In genomic region chr10:21317902-21318301, GRCh38 we compare ENCODE assay signal across 17 cellular contexts.
DNase-seq lines count a peak whose midpoint lies in the region; FAIRE-seq and TF ChIP-seq lines count a peak whose summit lies in the region.
"Had no signal": no experiment of that assay in that cellular context is flagged by ENCODE, and none has a peak within 500 bp of the region (broad histone marks: within the 10 kb centered on the region; RNA-seq: fewer than 3 reads in every experiment).

No MANE protein-coding gene starts in this region.

- H2AFZ ChIP-seq in mammary epithelial cell (ENCODE audit: low read depth, low read length) = no peak overlapping the region

- H3K27ac ChIP-seq in mammary epithelial cell (ENCODE audit: insufficient read depth, low read depth, low read length) = no peak overlapping the region
- peak overlapping the region; percentile 26 for H3K27ac ChIP-seq in mesodermal cell (ENCODE audit: low read depth, low read length, severe bottlenecking)
- H3K27ac ChIP-seq: HL-60, left ventricle myocardium inferior, neutrophil had no signal

- no peaks in the 10 kb centered on the region for H4K20me1 ChIP-seq in mammary epithelial cell (ENCODE audit: insufficient read depth, low read length)

- H3K27ac Mint-ChIP-seq in CD14-positive monocyte = peak overlapping the region in 1 of 7 donors; percentile 68
- H3K27ac Mint-ChIP-seq: effector memory CD8-positive, alpha-beta T cell had no signal

- in situ Hi-C loops in mammary epithelial cell (cut with MboI; ENCODE audit: low sequenced_read_pairs in 2 of 2) = no loop called here

- DNase-seq in HT1080 (ENCODE audit: low read depth) (peak; percentile 67), mammary epithelial cell (peak; percentile 29), pons (ENCODE audit: low spot score) (no peak), CD14-positive monocyte (ENCODE audit: low spot score) (no peak)
- DNase-seq in NK-92 treated with Interleukin-12 subunit alpha and Interleukin-12 subunit beta, amount 100 ng/mL, for 24 hours (lab: John Stamatoyannopoulos, UW) = no peak
- DNase-seq in activated effector memory CD4-positive, alpha-beta T cell treated with Interleukin-2 at 50 U/mL for 16 hours = no peak
- DNase-seq: activated T-cell treated with anti-CD3 and anti-CD28 coated beads for 4 hours; amniotic stem cell; DMS153; effector memory CD8-positive, alpha-beta T cell; left ventricle myocardium inferior; MM.1S; OCI-M1 had no signal

- no peak overlapping the region for H3K4me3 Mint-ChIP-seq in CD14-positive monocyte
- H3K4me3 Mint-ChIP-seq: effector memory CD8-positive, alpha-beta T cell had no signal

- intact Hi-C loops in mammary epithelial cell (cut with micrococcal nuclease) = no loop called here
- intact Hi-C loops in CD14-positive monocyte (cut with micrococcal nuclease) = no loop called here

- H3K4me3 ChIP-seq in mammary epithelial cell (replicated peaks in 1 of 3; ENCODE audit: insufficient read depth in 1 of 3, low read depth in 2 of 3, low read length in 3 of 3) (no peak overlapping the region), mesodermal cell (ENCODE audit: extremely low read depth, insufficient read depth, low read length, poor library complexity, severe bottlenecking) (no peak overlapping the region)
- H3K4me3 ChIP-seq: left ventricle myocardium inferior had no signal

- TF ChIP-seq CTCF in mammary epithelial cell (conservative IDR thresholded peaks at IDR 0.05 in 1 of 2, IDR thresholded peaks at IDR 0.05 in 1 of 2; ENCODE audit: extremely low read depth in 1 of 2, insufficient read depth in 1 of 2, low read depth in 1 of 2, low read length in 2 of 2) (no peak), CD14-positive monocyte (IDR thresholded peaks at IDR 0.05) (no peak)

- H3K4me1 ChIP-seq in mammary epithelial cell (ENCODE audit: insufficient read depth, low read length) (peaks cover 26% of the 10 kb centered on the region), mesodermal cell (ENCODE audit: control insufficient read depth, insufficient read depth, low read length, poor library complexity, severe bottlenecking) (peaks cover 30% of the 10 kb centered on the region)

- H3K79me2 ChIP-seq in mammary epithelial cell (ENCODE audit: insufficient read depth, low read length) = no peaks in the 10 kb centered on the region

- WGBS in mammary epithelial cell (ENCODE audit: low coverage, missing lambda C conversion rate) = 93% methylated on average over 3 of the region's 3 CpGs
- WGBS in mesodermal cell (ENCODE audit: insufficient coverage in 2 of 2), 2 experiments = 92% methylated on average over 2 of the region's 3 CpGs

- no peaks in the 10 kb centered on the region for H3K36me3 ChIP-seq in mammary epithelial cell (ENCODE audit: insufficient read depth, low read length)
- no peaks in the 10 kb centered on the region for H3K36me3 ChIP-seq in mesodermal cell (ENCODE audit: control insufficient read depth, insufficient read depth, low read length)
- H3K36me3 ChIP-seq: left ventricle myocardium inferior, neutrophil had no signal

- H3K9ac ChIP-seq in mammary epithelial cell (ENCODE audit: insufficient read depth, low read length) = no peak overlapping the region

- CTCF ChIA-PET in mammary epithelial cell (lab: Charles Lee; ENCODE audit: low non-redundant PET) = interaction anchor here (0.6 kb wide), 1 partner anchor 104 kb away, joined by 3 read pairs; no protein-coding TSS in a partner anchor

- H3K27me3 ChIP-seq in mammary epithelial cell (ENCODE audit: insufficient read depth, low read length) = no peaks in the 10 kb centered on the region
- H3K27me3 ChIP-seq: neutrophil had no signal

- no TSS peak for BruUV-seq in mammary epithelial cell (replicated peaks; lab: Mats Ljungman, UMichigan)

- H3K27me3 Mint-ChIP-seq in CD14-positive monocyte (ENCODE audit: low read depth in 3 of 3) = peaks cover 0 to 2% (median 2%) of the 10 kb centered on the region in 3 donors

- H3K36me3 Mint-ChIP-seq in CD14-positive monocyte = no peaks in the 10 kb centered on the region

- FAIRE-seq in A204.1 (lab: Jason Lieb, UNC) = peak; percentile 98

- H3K4me2 ChIP-seq in mammary epithelial cell (ENCODE audit: insufficient read depth, low read depth, low read length) = no peak overlapping the region

- H3K9me3 ChIP-seq in mammary epithelial cell (replicated peaks; ENCODE audit: insufficient read depth, low read length) (no peaks in the 10 kb centered on the region), mesodermal cell (ENCODE audit: control insufficient read depth, low read length) (no peaks in the 10 kb centered on the region)
- H3K9me3 ChIP-seq: neutrophil had no signal

- no peaks in the 10 kb centered on the region for H3K4me1 Mint-ChIP-seq in CD14-positive monocyte

- H3K9me3 Mint-ChIP-seq in CD14-positive monocyte = peaks cover 0 to 11% (median 7%) of the 10 kb centered on the region in 7 donors
- H3K9me3 Mint-ChIP-seq: effector memory CD8-positive, alpha-beta T cell had no signal

- dilution Hi-C loops in mammary epithelial cell (cut with HindIII; ENCODE audit: low sequenced_read_pairs) = no loop called here

Comparison
In these comparisons a context has a peak if more than half of its experiments do, and no peak if none do; other contexts are left out.
1. DNase-seq: peak in HT1080 (single experiment) and mammary epithelial cell (single experiment); none in NK-92 treated with Interleukin-12 subunit alpha and Interleukin-12 subunit beta, amount 100 ng/mL, for 24 hours (single experiment), pons (single experiment), activated effector memory CD4-positive, alpha-beta T cell treated with Interleukin-2 at 50 U/mL for 16 hours (single experiment) and CD14-positive monocyte (single experiment).